In the genomic region with DNA sequence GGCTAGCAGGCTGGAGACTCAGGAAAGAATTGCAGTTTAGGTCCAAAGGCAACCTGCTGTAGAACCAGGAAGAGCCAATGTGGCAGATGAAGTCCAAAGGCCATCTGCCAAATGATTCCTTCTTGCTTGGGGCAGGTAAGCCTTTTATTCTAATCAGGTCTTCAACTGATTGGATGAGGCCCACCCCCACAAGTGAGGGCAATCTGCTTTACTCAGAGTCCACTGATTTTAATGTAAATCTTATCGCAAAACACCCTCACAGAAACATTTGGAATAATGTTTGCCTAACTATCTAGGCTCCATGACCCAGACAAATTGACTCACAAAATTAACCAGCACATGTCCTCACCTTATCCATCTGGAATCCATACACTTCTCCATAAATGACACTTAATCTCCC, we compare ENCODE assay signal across 19 cellular contexts. TPM values are rescaled to one million over a fixed set of nuclear protein-coding genes. Genes with fewer than 3 reads are reported as not detected.
DNase-seq lines count a peak whose midpoint lies in the region; ATAC-seq and TF ChIP-seq lines count a peak whose summit lies in the region.
"Had no signal": no experiment of that assay in that cellular context is flagged by ENCODE, and none has a peak within 500 bp of the region (broad histone marks: within the 10 kb centered on the region; RNA-seq: fewer than 3 reads in every experiment).

No MANE protein-coding gene starts in this region.

- peaks cover 72% of the 10 kb centered on the region for H3K9me3 Mint-ChIP-seq in T-helper 1 cell treated with Interleukin-12 subunit alpha and Interleukin-12 subunit beta and Interleukin-4 antibody, amounts not matched to agents 30 μg/mL and 1 μg/mL, for 36 hours
- H3K9me3 Mint-ChIP-seq in activated naive CD8-positive, alpha-beta T cell treated with anti-CD3 and anti-CD28 coated beads, Interleukin-2, amount 10 ng/mL, durations not matched to agents 7 days and 5 days: peaks cover 44% of the 10 kb centered on the region
- H3K9me3 Mint-ChIP-seq in activated naive CD8-positive, alpha-beta T cell treated with anti-CD3 and anti-CD28 coated beads for 36 hours: peaks cover 52% of the 10 kb centered on the region
- H3K9me3 Mint-ChIP-seq in Caco-2 (ENCODE audit: unreplicated experiment): peaks cover 10% of the 10 kb centered on the region
- peaks cover 29% of the 10 kb centered on the region for H3K9me3 Mint-ChIP-seq in MCF 10A (ENCODE audit: unreplicated experiment)

- no peak overlapping the region for H3K4me3 ChIP-seq in Caco-2 (ENCODE audit: low read depth, low read length)
- H3K4me3 ChIP-seq: SJSA1 had no signal

- H3K4me1 ChIP-seq in foreskin keratinocyte: peaks cover 8% of the 10 kb centered on the region
- H3K4me1 ChIP-seq in Caco-2: no peaks in the 10 kb centered on the region
- H3K4me1 ChIP-seq: SJSA1 had no signal

- peaks cover 58% of the 10 kb centered on the region for H3K4me1 Mint-ChIP-seq in T-helper 1 cell treated with Interleukin-12 subunit alpha and Interleukin-12 subunit beta and Interleukin-4 antibody, amounts not matched to agents 30 μg/mL and 1 μg/mL, for 36 hours (ENCODE audit: low read depth)
- H3K4me1 Mint-ChIP-seq in activated naive CD8-positive, alpha-beta T cell treated with anti-CD3 and anti-CD28 coated beads, Interleukin-2, amount 10 ng/mL, durations not matched to agents 7 days and 5 days: peaks cover 57% of the 10 kb centered on the region
- H3K4me1 Mint-ChIP-seq in activated naive CD8-positive, alpha-beta T cell treated with anti-CD3 and anti-CD28 coated beads for 36 hours: peaks cover 38% of the 10 kb centered on the region
- H3K4me1 Mint-ChIP-seq in Caco-2 (ENCODE audit: low read depth, unreplicated experiment) (no peaks in the 10 kb centered on the region), MCF 10A (ENCODE audit: insufficient read depth, unreplicated experiment) (no peaks in the 10 kb centered on the region)

- H3K36me3 ChIP-seq in Caco-2 (ENCODE audit: control insufficient read depth, insufficient read depth, low read length): no peaks in the 10 kb centered on the region
- H3K36me3 ChIP-seq: SJSA1 had no signal

- DNase-seq in T-helper 1 cell (no peak), foreskin keratinocyte (no peak), Caco-2 (no peak), MCF 10A (ENCODE audit: unreplicated experiment) (no peak), DMS 273 treated with DMSO at 0.1 percent for 48 hours (lab: John Stamatoyannopoulos, UW) (no peak)
- DNase-seq in activated naive CD8-positive, alpha-beta T cell treated with anti-CD3 and anti-CD28 coated beads, Interleukin-2, amount 10 ng/mL, durations not matched to agents 7 days and 5 days: no peak
- no peak for DNase-seq in activated naive CD8-positive, alpha-beta T cell treated with anti-CD3 and anti-CD28 coated beads for 36 hours
- DNase-seq: AML-193, NCI-H1105 treated with DMSO at 0.1 percent for 48 hours, NCI-H1694, NCI-H2081 treated with DMSO at 0.1 percent for 48 hours had no signal

- peak overlapping the region; percentile 35 for H3K27ac ChIP-seq in foreskin keratinocyte
- H3K27ac ChIP-seq: 22Rv1, C4-2B, SJSA1 had no signal

- POLR2A ChIA-PET in activated naive CD8-positive, alpha-beta T cell treated with anti-CD3 and anti-CD28 coated beads, Interleukin-2, amount 10 ng/mL, durations not matched to agents 7 days and 5 days (lab: Charles Lee): no interaction called here
- POLR2A ChIA-PET in Caco-2 (lab: Charles Lee) (no interaction called here), MCF 10A (lab: Yijun Ruan, JAX) (no interaction called here)

- H3K36me3 Mint-ChIP-seq in T-helper 1 cell treated with Interleukin-12 subunit alpha and Interleukin-12 subunit beta and Interleukin-4 antibody, amounts not matched to agents 30 μg/mL and 1 μg/mL, for 36 hours (ENCODE audit: low read depth): peaks cover 95% of the 10 kb centered on the region
- H3K36me3 Mint-ChIP-seq in activated naive CD8-positive, alpha-beta T cell treated with anti-CD3 and anti-CD28 coated beads, Interleukin-2, amount 10 ng/mL, durations not matched to agents 7 days and 5 days: peaks cover 96% of the 10 kb centered on the region
- peaks cover 91% of the 10 kb centered on the region for H3K36me3 Mint-ChIP-seq in activated naive CD8-positive, alpha-beta T cell treated with anti-CD3 and anti-CD28 coated beads for 36 hours
- H3K36me3 Mint-ChIP-seq in Caco-2 (ENCODE audit: insufficient read depth, unreplicated experiment) (no peaks in the 10 kb centered on the region), MCF 10A (ENCODE audit: insufficient read depth, unreplicated experiment) (no peaks in the 10 kb centered on the region)

- no peak for ATAC-seq in activated naive CD8-positive, alpha-beta T cell treated with anti-CD3 and anti-CD28 coated beads, Interleukin-2, amount 10 ng/mL, durations not matched to agents 7 days and 5 days (ENCODE audit: low read depth)
- no peak for ATAC-seq in foreskin keratinocyte
- ATAC-seq: Panc1 had no signal

- TF ChIP-seq CTCF in foreskin keratinocyte (conservative IDR thresholded peaks at IDR 0.05): no peak
- TF ChIP-seq CTCF in Caco-2 (IDR thresholded peaks at IDR 0.05; ENCODE audit: insufficient read depth in 1 of 2, low read depth in 1 of 2, low read length in 1 of 2, severe bottlenecking in 1 of 2, unreplicated experiment in 1 of 2): no peak
- TF ChIP-seq CTCF in MCF 10A (IDR thresholded peaks at IDR 0.05; ENCODE audit: unreplicated experiment): no peak

- CTCF ChIA-PET in Caco-2 (lab: Charles Lee) (no interaction called here), MCF 10A (lab: Yijun Ruan, JAX) (no interaction called here)

- intact Hi-C loops in Caco-2 (cut with micrococcal nuclease; ENCODE audit: unreplicated experiment) (no loop called here), MCF 10A (cut with micrococcal nuclease) (no loop called here)

- peaks cover 9% of the 10 kb centered on the region for H3K9me3 ChIP-seq in Caco-2
- H3K9me3 ChIP-seq: SJSA1 had no signal

- no peaks in the 10 kb centered on the region for H3K27me3 Mint-ChIP-seq in T-helper 1 cell treated with Interleukin-12 subunit alpha and Interleukin-12 subunit beta and Interleukin-4 antibody, amounts not matched to agents 30 μg/mL and 1 μg/mL, for 36 hours (ENCODE audit: low read depth)
- no peaks in the 10 kb centered on the region for H3K27me3 Mint-ChIP-seq in activated naive CD8-positive, alpha-beta T cell treated with anti-CD3 and anti-CD28 coated beads, Interleukin-2, amount 10 ng/mL, durations not matched to agents 7 days and 5 days
- H3K27me3 Mint-ChIP-seq in activated naive CD8-positive, alpha-beta T cell treated with anti-CD3 and anti-CD28 coated beads for 36 hours: no peaks in the 10 kb centered on the region
- H3K27me3 Mint-ChIP-seq in Caco-2 (ENCODE audit: insufficient read depth, unreplicated experiment) (peaks cover 5% of the 10 kb centered on the region), MCF 10A (ENCODE audit: insufficient read depth, unreplicated experiment) (no peaks in the 10 kb centered on the region)

- H3K27ac Mint-ChIP-seq in T-helper 1 cell treated with Interleukin-12 subunit alpha and Interleukin-12 subunit beta and Interleukin-4 antibody, amounts not matched to agents 30 μg/mL and 1 μg/mL, for 36 hours: peak overlapping the region; percentile 74
- H3K27ac Mint-ChIP-seq in activated naive CD8-positive, alpha-beta T cell treated with anti-CD3 and anti-CD28 coated beads, Interleukin-2, amount 10 ng/mL, durations not matched to agents 7 days and 5 days: peak overlapping the region; percentile 55
- no peak overlapping the region for H3K27ac Mint-ChIP-seq in activated naive CD8-positive, alpha-beta T cell treated with anti-CD3 and anti-CD28 coated beads for 36 hours
- H3K27ac Mint-ChIP-seq in Caco-2 (ENCODE audit: unreplicated experiment): no peak overlapping the region
- no peak overlapping the region for H3K27ac Mint-ChIP-seq in MCF 10A (ENCODE audit: low read depth, unreplicated experiment)

- BruUV-seq in Caco-2 (replicated peaks; lab: Mats Ljungman, UMichigan) (no TSS peak), MCF 10A (replicated peaks; lab: Mats Ljungman, UMichigan) (no TSS peak)

- no peak overlapping the region for H3K4me3 Mint-ChIP-seq in T-helper 1 cell treated with Interleukin-12 subunit alpha and Interleukin-12 subunit beta and Interleukin-4 antibody, amounts not matched to agents 30 μg/mL and 1 μg/mL, for 36 hours
- no peak overlapping the region for H3K4me3 Mint-ChIP-seq in activated naive CD8-positive, alpha-beta T cell treated with anti-CD3 and anti-CD28 coated beads, Interleukin-2, amount 10 ng/mL, durations not matched to agents 7 days and 5 days
- no peak overlapping the region for H3K4me3 Mint-ChIP-seq in activated naive CD8-positive, alpha-beta T cell treated with anti-CD3 and anti-CD28 coated beads for 36 hours
- H3K4me3 Mint-ChIP-seq in Caco-2 (ENCODE audit: unreplicated experiment): no peak overlapping the region
- no peak overlapping the region for H3K4me3 Mint-ChIP-seq in MCF 10A (ENCODE audit: unreplicated experiment)

- H3K27me3 ChIP-seq in foreskin keratinocyte (no peaks in the 10 kb centered on the region), Caco-2 (replicated peaks; ENCODE audit: control insufficient read depth, insufficient read depth, low read length) (no peaks in the 10 kb centered on the region)
- H3K27me3 ChIP-seq: SJSA1 had no signal

RNA-seq across cellular contexts. Expression of a gene that starts 7.8 kb away (rescaled TPM):
- total RNA-seq in activated naive CD8-positive, alpha-beta T cell treated with anti-CD3 and anti-CD28 coated beads, Interleukin-2, amount 10 ng/mL, durations not matched to agents 7 days and 5 days: 10 to 100 TPM; 29.2 to 31.0 TPM
- 10 to 100 TPM; 11.1 to 11.9 TPM for total RNA-seq in activated naive CD8-positive, alpha-beta T cell treated with anti-CD3 and anti-CD28 coated beads for 36 hours
- total RNA-seq in foreskin keratinocyte: 0.07 TPM in 1 of 2 replicates, not detected in the other
- polyA plus RNA-seq in foreskin keratinocyte: 0.01 and 0.02 TPM in 2 replicates
- 0.07 TPM in 1 of 2 replicates, not detected in the other for total RNA-seq in Caco-2 (2022)
- not detected in 2 replicates for total RNA-seq in MCF 10A (2022)
- total RNA-seq: H1, LHCN-M2, NCI-H460, SJSA1 had no signal
- polyA plus RNA-seq: H1 had no signal

RNA-seq across cellular contexts. Expression of a gene that starts 56.4 kb away (rescaled TPM):
- total RNA-seq in activated naive CD8-positive, alpha-beta T cell treated with anti-CD3 and anti-CD28 coated beads, Interleukin-2, amount 10 ng/mL, durations not matched to agents 7 days and 5 days: 100 to 1,000 TPM; 203 to 212 TPM
- 10 to 100 TPM; 36.1 to 37.9 TPM for total RNA-seq in activated naive CD8-positive, alpha-beta T cell treated with anti-CD3 and anti-CD28 coated beads for 36 hours
- total RNA-seq in foreskin keratinocyte (not detected in 2 replicates), Caco-2 (2022) (not detected in 2 replicates), MCF 10A (2022) (not detected in 2 replicates)
- not detected in 2 replicates for polyA plus RNA-seq in foreskin keratinocyte
- total RNA-seq: H1, LHCN-M2, NCI-H460, SJSA1 had no signal
- polyA plus RNA-seq: H1 had no signal

Comparison
In these comparisons a context has a peak if more than half of its experiments do, and no peak if none do; other contexts are left out.
1. H3K27ac Mint-ChIP-seq: peak in T-helper 1 cell treated with Interleukin-12 subunit alpha and Interleukin-12 subunit beta and Interleukin-4 antibody, amounts not matched to agents 30 μg/mL and 1 μg/mL, for 36 hours (single experiment) and activated naive CD8-positive, alpha-beta T cell treated with anti-CD3 and anti-CD28 coated beads, Interleukin-2, amount 10 ng/mL, durations not matched to agents 7 days and 5 days (single experiment); none in activated naive CD8-positive, alpha-beta T cell treated with anti-CD3 and anti-CD28 coated beads for 36 hours (single experiment), Caco-2 (single experiment) and MCF 10A (single experiment).
2. RNA of a gene that starts 7.8 kb away (total RNA-seq): 29.2 to 31.0 TPM in activated naive CD8-positive, alpha-beta T cell treated with anti-CD3 and anti-CD28 coated beads, Interleukin-2, amount 10 ng/mL, durations not matched to agents 7 days and 5 days and 11.1 to 11.9 TPM in activated naive CD8-positive, alpha-beta T cell treated with anti-CD3 and anti-CD28 coated beads for 36 hours; 0.07 TPM in foreskin keratinocyte, 0.07 TPM in Caco-2 and not detected in MCF 10A; every median in the first group is over 10 times any median in the second.
3. RNA of a gene that starts 56.4 kb away (total RNA-seq): 203 to 212 TPM in activated naive CD8-positive, alpha-beta T cell treated with anti-CD3 and anti-CD28 coated beads, Interleukin-2, amount 10 ng/mL, durations not matched to agents 7 days and 5 days and 36.1 to 37.9 TPM in activated naive CD8-positive, alpha-beta T cell treated with anti-CD3 and anti-CD28 coated beads for 36 hours; not detected in foreskin keratinocyte, not detected in Caco-2 and not detected in MCF 10A; every median in the first group is over 10 times any median in the second.